ENCODE assay signal across 9 cellular contexts in the genomic region with DNA sequence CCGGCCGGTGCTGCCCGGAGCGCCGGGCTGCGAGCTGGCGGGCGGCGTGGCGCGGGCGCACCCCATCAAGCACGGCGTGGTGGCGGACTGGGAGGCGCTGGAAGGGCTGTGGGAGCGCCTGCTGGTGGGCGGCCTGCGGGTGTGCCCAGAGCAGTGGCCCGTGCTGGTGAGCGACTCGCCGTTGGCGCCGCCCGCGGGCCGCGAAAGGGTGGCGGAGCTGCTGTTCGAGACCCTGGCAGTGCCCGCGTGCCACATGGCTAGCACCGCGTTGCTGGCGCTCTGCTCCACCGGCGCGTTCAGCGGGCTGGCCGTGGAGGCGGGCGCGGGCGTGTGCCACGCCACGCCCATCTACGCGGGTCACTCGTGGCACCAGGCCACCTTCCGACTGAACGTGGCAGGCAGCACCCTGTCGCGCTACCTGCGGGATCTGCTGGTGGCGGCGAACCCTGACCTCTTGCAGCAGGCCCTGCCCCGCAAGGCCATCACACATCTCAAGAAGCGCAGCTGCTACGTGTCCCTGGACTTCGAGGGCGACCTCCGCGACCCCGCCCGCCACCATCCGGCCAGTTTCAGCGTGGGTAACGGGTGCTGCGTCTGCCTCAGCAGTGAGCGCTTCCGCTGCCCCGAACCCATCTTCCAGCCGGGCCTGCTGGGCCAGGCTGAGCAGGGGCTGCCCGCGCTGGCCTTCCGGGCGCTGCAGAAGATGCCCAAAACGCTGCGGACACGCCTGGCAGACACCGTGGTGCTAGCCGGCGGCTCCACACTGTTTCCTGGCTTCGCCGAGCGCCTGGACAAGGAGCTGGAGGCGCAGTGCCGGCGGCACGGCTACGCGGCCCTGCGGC. TPM values are rescaled to one million over a fixed set of nuclear protein-coding genes. Genes with fewer than 3 reads are reported as not detected.
DNase-seq lines count a peak whose midpoint lies in the region; ATAC-seq and TF ChIP-seq lines count a peak whose summit lies in the region.
"Had no signal": no experiment of that assay in that cellular context is flagged by ENCODE, and none has a peak within 500 bp of the region (broad histone marks: within the 10 kb centered on the region; RNA-seq: fewer than 3 reads in every experiment).

No MANE protein-coding gene starts in this region.

- no peaks in the 10 kb centered on the region for H3K9me3 Mint-ChIP-seq in activated CD4-positive, alpha-beta T cell treated with anti-CD3 and anti-CD28 coated beads for 36 hours (ENCODE audit: low read depth)
- H3K9me3 Mint-ChIP-seq in dendritic cell treated with granulocyte-macrophage colony-stimulating factor and Interleukin-4, amounts not matched to agents 40 ng/mL and 50 ng/mL, for 4 days = no peaks in the 10 kb centered on the region

- no peaks in the 10 kb centered on the region for H3K27me3 Mint-ChIP-seq in activated CD4-positive, alpha-beta T cell treated with anti-CD3 and anti-CD28 coated beads for 36 hours
- no peaks in the 10 kb centered on the region for H3K27me3 Mint-ChIP-seq in dendritic cell treated with granulocyte-macrophage colony-stimulating factor and Interleukin-4, amounts not matched to agents 40 ng/mL and 50 ng/mL, for 4 days

- H3K27ac ChIP-seq in lower lobe of right lung = peak overlapping the region; percentile 79
- H3K27ac ChIP-seq: SK-N-MC had no signal

- peak; percentile 27 for DNase-seq in D341Med (ENCODE audit: low spot score)
- peak; percentile 60 for DNase-seq in LNCaP clone FGC (ENCODE audit: low read depth)
- peak; percentile 67 for DNase-seq in activated CD4-positive, alpha-beta T cell treated with anti-CD3 and anti-CD28 coated beads for 36 hours
- DNase-seq in lower lobe of right lung = peak; percentile 69
- peak; percentile 30 for DNase-seq in stimulated activated CD8-positive, alpha-beta memory T cell treated with anti-CD3 and anti-CD28 coated beads, Interleukin-4, amount 100 ng/mL, for 24 hours (ENCODE audit: low read depth)
- no peak for DNase-seq in KG1 (lab: John Stamatoyannopoulos, UW)

- POLR2A ChIA-PET in activated CD4-positive, alpha-beta T cell treated with anti-CD3 and anti-CD28 coated beads for 36 hours (lab: Charles Lee) = interaction anchor here (0.5 to 1.3 kb wide), 12 partner anchors 10 to 608 kb away, joined by 3 to 5 read pairs (median 3); a partner anchor contains a TSS

- peaks cover 51% of the 10 kb centered on the region for H3K4me1 ChIP-seq in lower lobe of right lung

- peaks cover 5% of the 10 kb centered on the region for H3K36me3 Mint-ChIP-seq in activated CD4-positive, alpha-beta T cell treated with anti-CD3 and anti-CD28 coated beads for 36 hours (ENCODE audit: low read depth)
- peaks cover 29% of the 10 kb centered on the region for H3K36me3 Mint-ChIP-seq in dendritic cell treated with granulocyte-macrophage colony-stimulating factor and Interleukin-4, amounts not matched to agents 40 ng/mL and 50 ng/mL, for 4 days (ENCODE audit: low read depth)

- CTCF ChIA-PET in activated CD4-positive, alpha-beta T cell treated with anti-CD3 and anti-CD28 coated beads for 36 hours (lab: Charles Lee) = interaction anchor here (0.6 to 9.8 kb wide), 24 partner anchors 8 to 366 kb away, joined by 3 to 91 read pairs (median 4); a partner anchor contains a TSS

- peak; percentile 33; the same call in 1 of the 2 replicates for TF ChIP-seq CTCF in LNCaP clone FGC (IDR thresholded peaks at IDR 0.05; ENCODE audit: control insufficient read depth, extremely low read depth, insufficient read depth)
- peak; percentile 90 for TF ChIP-seq CTCF in lower lobe of right lung (IDR thresholded peaks at IDR 0.05)

- no peaks in the 10 kb centered on the region for H3K9me3 ChIP-seq in lower lobe of right lung

- H3K27me3 ChIP-seq in lower lobe of right lung (ENCODE audit: low read depth) = no peaks in the 10 kb centered on the region

- H3K4me3 Mint-ChIP-seq in activated CD4-positive, alpha-beta T cell treated with anti-CD3 and anti-CD28 coated beads for 36 hours = peak overlapping the region; percentile 75
- peak overlapping the region; percentile 75 for H3K4me3 Mint-ChIP-seq in dendritic cell treated with granulocyte-macrophage colony-stimulating factor and Interleukin-4, amounts not matched to agents 40 ng/mL and 50 ng/mL, for 4 days

- ATAC-seq in GM21515 (IDR thresholded peaks at IDR 0.05; ENCODE audit: unreplicated experiment) = peak; percentile 0
- ATAC-seq in activated CD4-positive, alpha-beta T cell treated with anti-CD3 and anti-CD28 coated beads for 36 hours = peak; percentile 7
- ATAC-seq in lower lobe of right lung = peak; percentile 25 to 30

- H3K4me3 ChIP-seq in LNCaP clone FGC (ENCODE audit: low read depth, low read length) = peak overlapping the region; percentile 62
- H3K4me3 ChIP-seq in lower lobe of right lung = peak overlapping the region; percentile 63
- H3K4me3 ChIP-seq: SK-N-MC had no signal

- peaks cover 15% of the 10 kb centered on the region for H3K36me3 ChIP-seq in lower lobe of right lung

- H3K4me1 Mint-ChIP-seq in activated CD4-positive, alpha-beta T cell treated with anti-CD3 and anti-CD28 coated beads for 36 hours = peaks cover 31% of the 10 kb centered on the region
- H3K4me1 Mint-ChIP-seq in dendritic cell treated with granulocyte-macrophage colony-stimulating factor and Interleukin-4, amounts not matched to agents 40 ng/mL and 50 ng/mL, for 4 days (ENCODE audit: low read depth) = peaks cover 71% of the 10 kb centered on the region

- intact Hi-C loops in activated CD4-positive, alpha-beta T cell treated with anti-CD3 and anti-CD28 coated beads for 36 hours (cut with DNase I, micrococcal nuclease) = loop anchor here (1.0 to 10.0 kb wide), 9 partner anchors 15 to 325 kb away; a partner anchor contains a TSS
- intact Hi-C loops in dendritic cell treated with granulocyte-macrophage colony-stimulating factor and Interleukin-4, amounts not matched to agents 40 ng/mL and 50 ng/mL, for 4 days (cut with micrococcal nuclease) = loop anchor here (2.0 to 10.0 kb wide), 4 partner anchors 65 to 327 kb away; a partner anchor contains a TSS
- intact Hi-C loops in lower lobe of right lung (cut with DNase I) = no loop called here

- peak overlapping the region; percentile 77 for H3K27ac Mint-ChIP-seq in activated CD4-positive, alpha-beta T cell treated with anti-CD3 and anti-CD28 coated beads for 36 hours
- peak overlapping the region; percentile 76 for H3K27ac Mint-ChIP-seq in dendritic cell treated with granulocyte-macrophage colony-stimulating factor and Interleukin-4, amounts not matched to agents 40 ng/mL and 50 ng/mL, for 4 days

RNA-seq across cellular contexts. Expression of a gene that starts 0.7 kb away (rescaled TPM):
- total RNA-seq in activated CD4-positive, alpha-beta T cell treated with anti-CD3 and anti-CD28 coated beads for 36 hours = 1 to 10 TPM in 1 of 2 experiments, under 1 TPM in 1; 0.91 to 1.7 TPM
- total RNA-seq in lower lobe of right lung = 1.3 TPM

RNA-seq across cellular contexts. Expression of a gene that starts 5.3 kb away (rescaled TPM):
- under 1 TPM; 0.16 to 0.27 TPM for total RNA-seq in activated CD4-positive, alpha-beta T cell treated with anti-CD3 and anti-CD28 coated beads for 36 hours
- total RNA-seq in lower lobe of right lung = not detected

RNA-seq across cellular contexts. Expression of a gene that starts 6.8 kb away (rescaled TPM):
- 10 to 100 TPM; 12.2 to 13.3 TPM for total RNA-seq in activated CD4-positive, alpha-beta T cell treated with anti-CD3 and anti-CD28 coated beads for 36 hours
- total RNA-seq in lower lobe of right lung = 60.3 TPM

RNA-seq across cellular contexts. Expression of a gene that starts 18.7 kb away (rescaled TPM):
- total RNA-seq in activated CD4-positive, alpha-beta T cell treated with anti-CD3 and anti-CD28 coated beads for 36 hours = 10 to 100 TPM; 45.9 to 50.9 TPM
- total RNA-seq in lower lobe of right lung = 3.9 TPM

RNA-seq across cellular contexts. Expression of a gene that starts 52.6 kb away (rescaled TPM):
- 10 to 100 TPM in 1 of 2 experiments, 1 to 10 TPM in 1; 8.8 to 10.2 TPM for total RNA-seq in activated CD4-positive, alpha-beta T cell treated with anti-CD3 and anti-CD28 coated beads for 36 hours
- 60.5 TPM for total RNA-seq in lower lobe of right lung
